19 cellular contexts compared by ENCODE assay signal in genomic region chr19:42989186-42989585, GRCh38. TPM values are rescaled to one million over a fixed set of nuclear protein-coding genes. Genes with fewer than 3 reads are reported as not detected.
"Had no signal": no experiment of that assay in that cellular context is flagged by ENCODE, and none has a peak within 500 bp of the region (broad histone marks: within the 10 kb centered on the region; RNA-seq: fewer than 3 reads in every experiment).

No MANE protein-coding gene starts in this region.

RNA-seq across cellular contexts. Expression of gene PSG11, which starts 37.1 kb away (rescaled TPM):
- total RNA-seq: dorsolateral prefrontal cortex; epithelial cell of proximal tubule; esophagus muscularis mucosa; fibroblast of lung; heart right ventricle; left ventricle myocardium superior; lower lobe of right lung; mesenteric fat pad; naive thymus-derived CD8-positive, alpha-beta T cell; osteocyte; prostate gland; right atrium auricular region; sciatic nerve; smooth muscle cell; suprapubic skin; transverse colon; upper lobe of right lung; uterus had no signal

RNA-seq across cellular contexts. Expression of gene PSG7, which starts 52.2 kb away (rescaled TPM):
- total RNA-seq: dorsolateral prefrontal cortex; epithelial cell of proximal tubule; esophagus muscularis mucosa; fibroblast of lung; heart right ventricle; left ventricle myocardium superior; lower lobe of right lung; mesenteric fat pad; myocyte; naive thymus-derived CD8-positive, alpha-beta T cell; osteocyte; prostate gland; right atrium auricular region; sciatic nerve; smooth muscle cell; transverse colon; upper lobe of right lung; uterus had no signal
